ENCODE assay signal across 11 cellular contexts in the genomic region with DNA sequence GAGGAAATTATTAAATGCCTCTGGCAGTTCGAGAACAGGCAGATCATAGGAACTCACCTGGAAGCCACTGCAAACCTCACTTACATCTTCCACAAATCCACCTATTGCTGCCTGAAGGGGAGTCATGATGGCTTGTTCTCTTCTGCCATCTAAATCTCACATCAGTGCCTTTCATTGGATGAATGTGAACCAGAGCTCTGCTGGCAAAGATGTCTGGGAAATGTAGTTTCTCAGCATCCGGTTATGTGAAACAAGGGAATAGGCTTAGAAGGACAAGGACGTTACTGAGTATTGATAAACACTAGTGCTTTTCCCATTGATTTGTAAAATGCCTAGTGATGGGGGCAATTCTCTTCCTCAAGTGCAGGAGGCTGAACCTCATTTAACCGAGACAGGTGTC.
"Had no signal": no experiment of that assay in that cellular context is flagged by ENCODE, and none has a peak within 500 bp of the region (broad histone marks: within the 10 kb centered on the region; RNA-seq: fewer than 3 reads in every experiment).

No MANE protein-coding gene starts in this region.

- H3K27ac ChIP-seq: prostate gland had no signal

- H3K4me3 ChIP-seq: prostate gland had no signal

- DNase-seq: activated CD4-positive, alpha-beta T cell treated with anti-CD3 and anti-CD28 coated beads, Interleukin-2, amount 50 U/mL, for 48 hours; activated CD4-positive, CD25-positive, alpha-beta regulatory T cell treated with anti-CD3 and anti-CD28 coated beads, Interleukin-2, amount 50 U/mL, for 72 hours; activated CD8-positive, alpha-beta memory T cell treated with anti-CD3 and anti-CD28 coated beads, Interleukin-2, amount 10 ng/mL, durations not matched to agents 7 days and 5 days; activated naive CD4-positive, alpha-beta T cell treated with anti-CD3 and anti-CD28 coated beads, Interleukin-2, amount 50 U/mL, for 16 hours; activated T-cell treated with anti-CD3 and anti-CD28 coated beads, Interleukin-2, amount 50 U/mL, for 24 hours; dermis blood vessel endothelial cell; nephron progenitor cell; stimulated activated naive CD8-positive, alpha-beta T cell treated with anti-CD3 and anti-CD28 coated beads, Interleukin-15, amount 100 ng/mL, for 72 hours had no signal

- H3K4me3 Mint-ChIP-seq: activated CD8-positive, alpha-beta memory T cell treated with anti-CD3 and anti-CD28 coated beads, Interleukin-2, amount 10 ng/mL, durations not matched to agents 7 days and 5 days; activated T-cell treated with anti-CD3 and anti-CD28 coated beads, Interleukin-2, amount 50 U/mL, for 24 hours; nephron progenitor cell; stimulated activated naive CD8-positive, alpha-beta T cell treated with anti-CD3 and anti-CD28 coated beads, Interleukin-15, amount 100 ng/mL, for 72 hours; type B pancreatic cell had no signal

- H3K36me3 Mint-ChIP-seq: activated CD8-positive, alpha-beta memory T cell treated with anti-CD3 and anti-CD28 coated beads, Interleukin-2, amount 10 ng/mL, durations not matched to agents 7 days and 5 days; type B pancreatic cell had no signal

- H3K27ac Mint-ChIP-seq: activated CD8-positive, alpha-beta memory T cell treated with anti-CD3 and anti-CD28 coated beads, Interleukin-2, amount 10 ng/mL, durations not matched to agents 7 days and 5 days; activated T-cell treated with anti-CD3 and anti-CD28 coated beads, Interleukin-2, amount 50 U/mL, for 24 hours; stimulated activated naive CD8-positive, alpha-beta T cell treated with anti-CD3 and anti-CD28 coated beads, Interleukin-15, amount 100 ng/mL, for 72 hours; type B pancreatic cell had no signal

- H3K27me3 Mint-ChIP-seq: type B pancreatic cell had no signal

- ATAC-seq: activated CD8-positive, alpha-beta memory T cell treated with anti-CD3 and anti-CD28 coated beads, Interleukin-2, amount 10 ng/mL, durations not matched to agents 7 days and 5 days; sciatic nerve; stimulated activated naive CD8-positive, alpha-beta T cell treated with anti-CD3 and anti-CD28 coated beads, Interleukin-15, amount 100 ng/mL, for 72 hours had no signal

- H3K9me3 Mint-ChIP-seq: activated T-cell treated with anti-CD3 and anti-CD28 coated beads, Interleukin-2, amount 50 U/mL, for 24 hours; nephron progenitor cell; stimulated activated naive CD8-positive, alpha-beta T cell treated with anti-CD3 and anti-CD28 coated beads, Interleukin-15, amount 100 ng/mL, for 72 hours; type B pancreatic cell had no signal

- H3K36me3 ChIP-seq: prostate gland had no signal

- H3K9me3 ChIP-seq: prostate gland had no signal

- H3K4me1 Mint-ChIP-seq: activated CD8-positive, alpha-beta memory T cell treated with anti-CD3 and anti-CD28 coated beads, Interleukin-2, amount 10 ng/mL, durations not matched to agents 7 days and 5 days; stimulated activated naive CD8-positive, alpha-beta T cell treated with anti-CD3 and anti-CD28 coated beads, Interleukin-15, amount 100 ng/mL, for 72 hours had no signal
